1 cellular context compared by ENCODE assay signal in genomic region chr20:37651932-37652331, GRCh38.
TF ChIP-seq lines count a peak whose summit lies in the region.

No MANE protein-coding gene starts in this region.

TF ChIP-seq in HCT116, 20 proteins besides CTCF, POLR2A, EP300 and RAD21 (continued from another document):
- no peak for TF ChIP-seq ZNF274 (IDR thresholded peaks at IDR 0.05; ENCODE audit: low read depth, low read length)
- TF ChIP-seq MAX (IDR thresholded peaks at IDR 0.05), result no peak
- TF ChIP-seq JUND (IDR thresholded peaks at IDR 0.05), result no peak
- no peak for TF ChIP-seq EZH2 (IDR thresholded peaks at IDR 0.05)
- no peak for TF ChIP-seq CEBPB (IDR thresholded peaks at IDR 0.05; ENCODE audit: low read depth)
- no peak for TF ChIP-seq EGR1 (IDR thresholded peaks at IDR 0.05; ENCODE audit: low read depth)
- no peak for TF ChIP-seq SRF (IDR thresholded peaks at IDR 0.05; ENCODE audit: low read depth)
- no peak for TF ChIP-seq ZBTB33 (IDR thresholded peaks at IDR 0.05; ENCODE audit: extremely low read depth, insufficient replicate concordance, low read length)
- TF ChIP-seq REST (IDR thresholded peaks at IDR 0.05; ENCODE audit: low read depth), result no peak
- no peak for TF ChIP-seq CBX3 (IDR thresholded peaks at IDR 0.05; ENCODE audit: low read depth)
- no peak for TF ChIP-seq ELF1 (IDR thresholded peaks at IDR 0.05; ENCODE audit: borderline replicate concordance, low read depth)
- no peak for TF ChIP-seq FOSL1 (IDR thresholded peaks at IDR 0.05; ENCODE audit: low read depth)
- no peak for TF ChIP-seq SP1 (IDR thresholded peaks at IDR 0.05; ENCODE audit: low read depth)
